In genomic region chr10:104123397-104123796, GRCh38 we compare ENCODE assay signal across 8 cellular contexts. TPM values are rescaled to one million over a fixed set of nuclear protein-coding genes. Genes with fewer than 3 reads are reported as not detected.
DNase-seq lines count a peak whose midpoint lies in the region; ATAC-seq, FAIRE-seq and TF ChIP-seq lines count a peak whose summit lies in the region.

No MANE protein-coding gene starts in this region.

- TF ChIP-seq CTCF in left ventricle myocardium inferior (IDR thresholded peaks at IDR 0.05; ENCODE audit: borderline replicate concordance) (peak; percentile 18), fibroblast of the aortic adventitia (IDR thresholded peaks at IDR 0.05; ENCODE audit: insufficient read depth, low read length) (peak; percentile 61)

- H3K4me3 ChIP-seq in left ventricle myocardium inferior: no peak overlapping the region
- H3K4me3 ChIP-seq in fibroblast of the aortic adventitia (ENCODE audit: low read depth, low read length): no peak overlapping the region

- H3K27ac ChIP-seq in left ventricle myocardium inferior (replicated peaks): no peak overlapping the region

- FAIRE-seq in RCC 7860 (lab: Jason Lieb, UNC): peak; percentile 80

- no peak for DNase-seq in left ventricle myocardium inferior
- DNase-seq in Right ventricle myocardium inferior (ENCODE audit: missing footprints): no peak
- DNase-seq in RCC 7860 (ENCODE audit: low spot score): no peak
- peak; percentile 59 for DNase-seq in fibroblast of the aortic adventitia (ENCODE audit: low read depth)
- no peak for DNase-seq in HPDE6-E6E7 (ENCODE audit: extremely low spot score)

- no peaks in the 10 kb centered on the region for H3K27me3 ChIP-seq in left ventricle myocardium inferior (ENCODE audit: low read depth)

- peaks cover 15% of the 10 kb centered on the region for H3K36me3 ChIP-seq in left ventricle myocardium inferior

- peaks cover 35% of the 10 kb centered on the region for H3K4me1 ChIP-seq in left ventricle myocardium inferior

- no peak for ATAC-seq in Right ventricle myocardium inferior
- ATAC-seq in HG02759 (IDR thresholded peaks at IDR 0.05; ENCODE audit: unreplicated experiment): no peak
- ATAC-seq in GM21619 (IDR thresholded peaks at IDR 0.05; ENCODE audit: unreplicated experiment): no peak
- ATAC-seq in GM19397 (IDR thresholded peaks at IDR 0.05; ENCODE audit: unreplicated experiment): no peak

- no peaks in the 10 kb centered on the region for H3K9me3 ChIP-seq in left ventricle myocardium inferior (replicated peaks)

- intact Hi-C loops in left ventricle myocardium inferior (cut with micrococcal nuclease): loop anchor here (10.0 kb wide), 1 partner anchor 239 kb away; no protein-coding TSS in a partner anchor
- intact Hi-C loops in Right ventricle myocardium inferior (cut with DNase I): loop anchor here (5.0 to 10.0 kb wide), 6 partner anchors 46 to 206 kb away; partner anchors contain the start of genes GSTO1, SLK and STN1

RNA-seq across cellular contexts. Expression of gene SFR1, which starts 1.4 kb away (rescaled TPM):
- total RNA-seq in left ventricle myocardium inferior (6.0 TPM), Right ventricle myocardium inferior (5.7 TPM), fibroblast of the aortic adventitia (ENCODE audit: low replicate concordance) (11.0 and 39.9 TPM in 2 replicates)

RNA-seq across cellular contexts. Expression of gene COL17A1, which starts 37.7 kb away (rescaled TPM):
- total RNA-seq in left ventricle myocardium inferior (not detected), Right ventricle myocardium inferior (0.43 TPM), fibroblast of the aortic adventitia (ENCODE audit: low replicate concordance) (2.0 and 2.3 TPM in 2 replicates)
